14 cellular contexts compared by ENCODE assay signal in the genomic region with DNA sequence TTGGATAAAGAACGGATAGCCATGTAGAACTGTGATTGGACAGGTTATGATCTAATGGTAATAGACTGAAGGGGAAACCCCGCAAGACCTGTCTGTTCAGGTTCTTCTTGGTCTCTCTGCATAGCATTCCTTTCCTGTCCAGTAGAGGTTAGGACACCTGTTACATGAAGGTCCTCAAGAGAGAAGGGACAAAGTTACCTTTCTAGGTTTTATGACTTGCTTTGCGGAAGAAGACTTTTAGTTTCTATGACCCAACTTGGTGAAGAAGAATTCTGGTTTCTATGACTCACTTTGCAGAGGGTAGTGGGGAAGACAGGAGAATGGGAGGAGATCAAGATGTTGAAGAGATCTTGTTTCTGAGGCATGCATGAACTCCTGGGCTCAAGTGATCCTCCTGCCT.
DNase-seq lines count a peak whose midpoint lies in the region; ATAC-seq and TF ChIP-seq lines count a peak whose summit lies in the region.
"Had no signal": no experiment of that assay in that cellular context is flagged by ENCODE, and none has a peak within 500 bp of the region (broad histone marks: within the 10 kb centered on the region; RNA-seq: fewer than 3 reads in every experiment).

No MANE protein-coding gene starts in this region.

- no peak for TF ChIP-seq CTCF in epithelial cell of esophagus (IDR thresholded peaks at IDR 0.05; ENCODE audit: insufficient read depth, low read depth, low read length, missing control alignments)

- H3K4me3 ChIP-seq in epithelial cell of esophagus (ENCODE audit: low read length), result no peak overlapping the region

- ATAC-seq in GM18870 (IDR thresholded peaks at IDR 0.05; ENCODE audit: unreplicated experiment) (peak; percentile 57), GM21526 (IDR thresholded peaks at IDR 0.05; ENCODE audit: low FRiP score, unreplicated experiment) (peak; percentile 48), HG03342 (IDR thresholded peaks at IDR 0.05; ENCODE audit: unreplicated experiment) (peak; percentile 40), HG03439 (IDR thresholded peaks at IDR 0.05; ENCODE audit: unreplicated experiment) (no peak), HG02759 (IDR thresholded peaks at IDR 0.05; ENCODE audit: unreplicated experiment) (no peak), GM21529 (IDR thresholded peaks at IDR 0.05; ENCODE audit: unreplicated experiment) (no peak)
- ATAC-seq: effector memory CD8-positive, alpha-beta T cell; T-cell had no signal

- DNase-seq in epithelial cell of esophagus (ENCODE audit: low read depth), result peak; percentile 60
- no peak for DNase-seq in NCI-H1930 (lab: John Stamatoyannopoulos, UW)
- DNase-seq: BE2C; effector memory CD8-positive, alpha-beta T cell; H9; NCI-H1694 treated with DMSO at 0.1 percent for 48 hours; NCI-H510A treated with DMSO at 0.1 percent for 48 hours; T-cell had no signal

Comparison
In these comparisons a context has a peak if more than half of its experiments do, and no peak if none do; other contexts are left out.
1. ATAC-seq: peak in GM18870 (single experiment), GM21526 (single experiment) and HG03342 (single experiment); none in HG03439 (single experiment), HG02759 (single experiment) and GM21529 (single experiment).